Comparison of ENCODE assay signal across 1 cellular context in the genomic region with DNA sequence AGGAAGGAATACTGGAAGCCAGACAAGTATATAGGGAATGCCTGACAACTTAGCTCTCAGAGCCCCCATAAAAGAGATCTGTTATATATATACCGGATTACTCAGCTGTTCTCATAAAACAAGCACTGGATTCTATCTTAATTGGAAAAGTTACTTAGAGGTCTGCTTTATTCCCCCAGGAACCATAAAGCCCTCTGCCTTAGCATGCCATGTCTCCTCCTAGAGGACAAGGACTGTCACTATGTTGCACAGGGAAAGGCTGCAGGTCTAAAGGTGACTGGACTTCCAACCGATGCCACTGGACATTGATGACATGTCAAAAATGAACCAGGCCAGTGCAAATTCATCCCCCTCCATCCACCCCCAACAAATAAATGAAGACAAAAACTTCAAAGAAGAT.
A peak's percentile ranks its signal among the peaks of the same experiment; 100 is the strongest.
TF ChIP-seq lines count a peak whose summit lies in the region.

No MANE protein-coding gene starts in this region.

TF ChIP-seq in HepG2, 621 proteins besides CTCF, POLR2A, EP300 and RAD21:
- TF ChIP-seq ZNF224 (CRISPR knock-in tag; IDR thresholded peaks at IDR 0.05) = no peak
- TF ChIP-seq, protein P1, sequence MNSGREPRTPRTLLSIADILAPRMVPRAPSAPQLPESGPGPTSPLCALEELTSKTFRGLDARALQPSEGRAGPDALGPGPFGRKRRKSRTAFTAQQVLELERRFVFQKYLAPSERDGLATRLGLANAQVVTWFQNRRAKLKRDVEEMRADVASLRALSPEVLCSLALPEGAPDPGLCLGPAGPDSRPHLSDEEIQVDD (CRISPR knock-in tag; IDR thresholded peaks at IDR 0.05; ENCODE audit: borderline replicate concordance) = no peak
- no peak for TF ChIP-seq ZNF24 (IDR thresholded peaks at IDR 0.05)
- peak; percentile 44 for TF ChIP-seq TEAD3 (CRISPR knock-in tag; optimal IDR thresholded peaks at IDR 0.05; ENCODE audit: borderline replicate concordance)
- TF ChIP-seq SETDB1 (CRISPR knock-in tag; IDR thresholded peaks at IDR 0.05; ENCODE audit: borderline replicate concordance) = no peak
- TF ChIP-seq STAG1 (CRISPR knock-in tag; IDR thresholded peaks at IDR 0.05) = 0 out of 2 replicates have a peak, but pooled peaks have one; percentile 23
- TF ChIP-seq CHD4 (IDR thresholded peaks at IDR 0.05; ENCODE audit: borderline replicate concordance, low read length) = no peak
- TF ChIP-seq NFYC (CRISPR knock-in tag; IDR thresholded peaks at IDR 0.05) = no peak
- TF ChIP-seq HNF4A (CRISPR knock-in tag; IDR thresholded peaks at IDR 0.05) = peak; percentile 53
- peak in 1 of 2 experiments; percentile 53; a peak in 1 of 4 replicates for TF ChIP-seq MAFK (conservative IDR thresholded peaks at IDR 0.05 in 1 of 2, IDR thresholded peaks at IDR 0.05 in 1 of 2; ENCODE audit: low read length in 2 of 2)
- TF ChIP-seq NFIB (CRISPR knock-in tag; IDR thresholded peaks at IDR 0.05; ENCODE audit: borderline replicate concordance) = no peak
- TF ChIP-seq REXO4 (CRISPR knock-in tag; IDR thresholded peaks at IDR 0.05; ENCODE audit: borderline replicate concordance) = no peak
- TF ChIP-seq SRY (CRISPR knock-in tag; IDR thresholded peaks at IDR 0.05) = no peak
- no peak for TF ChIP-seq ISX (CRISPR knock-in tag; conservative IDR thresholded peaks at IDR 0.05)
- TF ChIP-seq, protein P2, sequence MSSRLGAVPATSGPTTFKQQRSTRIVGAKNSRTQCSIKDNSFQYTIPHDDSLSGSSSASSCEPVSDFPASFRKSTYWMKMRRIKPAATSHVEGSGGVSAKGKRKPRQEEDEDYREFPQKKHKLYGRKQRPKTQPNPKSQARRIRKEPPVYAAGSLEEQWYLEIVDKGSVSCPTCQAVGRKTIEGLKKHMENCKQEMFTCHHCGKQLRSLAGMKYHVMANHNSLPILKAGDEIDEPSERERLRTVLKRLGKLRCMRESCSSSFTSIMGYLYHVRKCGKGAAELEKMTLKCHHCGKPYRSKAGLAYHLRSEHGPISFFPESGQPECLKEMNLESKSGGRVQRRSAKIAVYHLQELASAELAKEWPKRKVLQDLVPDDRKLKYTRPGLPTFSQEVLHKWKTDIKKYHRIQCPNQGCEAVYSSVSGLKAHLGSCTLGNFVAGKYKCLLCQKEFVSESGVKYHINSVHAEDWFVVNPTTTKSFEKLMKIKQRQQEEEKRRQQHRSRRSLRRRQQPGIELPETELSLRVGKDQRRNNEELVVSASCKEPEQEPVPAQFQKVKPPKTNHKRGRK (CRISPR knock-in tag; IDR thresholded peaks at IDR 0.05) = no peak
- no peak for TF ChIP-seq ARHGAP35 (CRISPR knock-in tag; IDR thresholded peaks at IDR 0.05; ENCODE audit: borderline replicate concordance)
